In genomic region chr6:27829453-27830211, GRCh38 we compare ENCODE assay signal across 8 cellular contexts.
DNase-seq lines count a peak whose midpoint lies in the region; ATAC-seq, FAIRE-seq and TF ChIP-seq lines count a peak whose summit lies in the region.

No MANE protein-coding gene starts in this region.

- TF ChIP-seq CTCF in A549 (IDR thresholded peaks at IDR 0.05), result no peak
- TF ChIP-seq CTCF in HFFc6 (IDR thresholded peaks at IDR 0.05), result no peak
- no peak for TF ChIP-seq CTCF in kidney epithelial cell (IDR thresholded peaks at IDR 0.05; ENCODE audit: insufficient read depth, low read length, poor library complexity, severe bottlenecking)

- peak overlapping the region; percentile 95 for H3K27ac Mint-ChIP-seq in HFFc6
- peak overlapping the region; percentile 96 for H3K27ac Mint-ChIP-seq in activated naive CD8-positive, alpha-beta T cell

- ATAC-seq in A549, result no peak
- ATAC-seq in HG02763 (IDR thresholded peaks at IDR 0.05; ENCODE audit: unreplicated experiment), result no peak

- FAIRE-seq in A549 (lab: Jason Lieb, UNC), result no peak

- TF ChIP-seq EP300 in A549 (IDR thresholded peaks at IDR 0.05), result no peak

- TF ChIP-seq RAD21 in A549 (conservative IDR thresholded peaks at IDR 0.05 in 1 of 2, IDR thresholded peaks at IDR 0.05 in 1 of 2), result no peak

- no peak for TF ChIP-seq POLR2A in A549 (IDR thresholded peaks at IDR 0.05; ENCODE audit: low read length)

- 72% methylated on average over 9 of the region's 9 CpGs for WGBS in A549 (ENCODE audit: missing lambda C conversion rate)

- no peaks in the 10 kb centered on the region; the same call in 1 of the 2 replicates for H3K36me3 Mint-ChIP-seq in HFFc6 (ENCODE audit: low read depth)
- no peaks in the 10 kb centered on the region for H3K36me3 Mint-ChIP-seq in activated naive CD8-positive, alpha-beta T cell

- H3K4me3 Mint-ChIP-seq in HFFc6, result peak overlapping the region; percentile 90
- peak overlapping the region; percentile 96 for H3K4me3 Mint-ChIP-seq in activated naive CD8-positive, alpha-beta T cell

- H3K9me3 Mint-ChIP-seq in HFFc6, result no peaks in the 10 kb centered on the region
- H3K9me3 Mint-ChIP-seq in activated naive CD8-positive, alpha-beta T cell (ENCODE audit: low read depth), result no peaks in the 10 kb centered on the region

- H3K4me3 ChIP-seq in A549 (peak overlapping the region; percentile 41), kidney epithelial cell (ENCODE audit: low read depth, low read length) (peak overlapping the region; percentile 59)

- DNase-seq in A549 (ENCODE audit: low read depth in 1 of 2, low spot score in 1 of 2), result no peak
- no peak for DNase-seq in HFFc6
- DNase-seq in kidney epithelial cell (ENCODE audit: low read depth), result no peak
- no peak for DNase-seq in mucosa of gallbladder (ENCODE audit: low spot score)
- DNase-seq in COLO829 (ENCODE audit: low spot score), result no peak
- no peak for DNase-seq in stimulated activated CD4-positive, alpha-beta T cell treated with anti-CD3 and anti-CD28 coated beads, Interleukin-2, amount 100 ng/mL, for 48 hours

- peak overlapping the region; percentile 71 to 88 for H3K27ac ChIP-seq in A549

- peaks cover 4% of the 10 kb centered on the region; the same call in 1 of the 2 replicates for H3K27me3 Mint-ChIP-seq in HFFc6 (ENCODE audit: insufficient read depth)
- H3K27me3 Mint-ChIP-seq in activated naive CD8-positive, alpha-beta T cell, result no peaks in the 10 kb centered on the region

- H3K27me3 ChIP-seq in kidney epithelial cell (ENCODE audit: control insufficient read depth, insufficient read depth, low read length), result no peaks in the 10 kb centered on the region

- CTCF ChIA-PET in A549 (lab: Yijun Ruan, JAX), result no interaction called here

- no peaks in the 10 kb centered on the region for H3K36me3 ChIP-seq in kidney epithelial cell (ENCODE audit: control insufficient read depth, insufficient read depth, low read length)

- H3K9me3 ChIP-seq in A549, result no peaks in the 10 kb centered on the region

- H3K4me2 ChIP-seq in A549, result peak overlapping the region; percentile 71

- peaks cover 1% of the 10 kb centered on the region; the same call in 1 of the 3 replicates for H3K4me1 ChIP-seq in A549

- POLR2A ChIA-PET in A549 (lab: Yijun Ruan, JAX), result interaction anchor here (1.0 to 1.8 kb wide), 3 partner anchors 20 to 65 kb away, joined by 3 to 7 read pairs (median 3); a partner anchor contains a TSS

- peaks cover 43% of the 10 kb centered on the region for H3K4me1 Mint-ChIP-seq in HFFc6 (ENCODE audit: low read depth)
- peaks cover 38% of the 10 kb centered on the region for H3K4me1 Mint-ChIP-seq in activated naive CD8-positive, alpha-beta T cell (ENCODE audit: low read depth)

TF ChIP-seq in A549, 52 proteins besides CTCF, POLR2A, EP300 and RAD21:
- TF ChIP-seq TFCP2L1 (CRISPR knock-in tag; IDR thresholded peaks at IDR 0.05), result no peak
- no peak for TF ChIP-seq MAX (IDR thresholded peaks at IDR 0.05)
- TF ChIP-seq RFX5 (IDR thresholded peaks at IDR 0.05), result no peak
- TF ChIP-seq PHF8 (IDR thresholded peaks at IDR 0.05; ENCODE audit: borderline replicate concordance, low read depth), result no peak
- no peak for TF ChIP-seq EHF (CRISPR knock-in tag; IDR thresholded peaks at IDR 0.05)
- TF ChIP-seq ELK1 (IDR thresholded peaks at IDR 0.05; ENCODE audit: low read depth, low read length), result no peak
- no peak for TF ChIP-seq RCOR1 (IDR thresholded peaks at IDR 0.05; ENCODE audit: low read depth, low read length)
- TF ChIP-seq SREBF2 (IDR thresholded peaks at IDR 0.05), result no peak
- TF ChIP-seq USF2 (IDR thresholded peaks at IDR 0.05), result no peak
- TF ChIP-seq MAFK (IDR thresholded peaks at IDR 0.05; ENCODE audit: partially characterized antibody), result no peak
- no peak for TF ChIP-seq ESRRA (IDR thresholded peaks at IDR 0.05; ENCODE audit: borderline replicate concordance, low read length)
- no peak for TF ChIP-seq HDAC2 (IDR thresholded peaks at IDR 0.05)
- no peak for TF ChIP-seq RARB (CRISPR knock-in tag; IDR thresholded peaks at IDR 0.05)
- TF ChIP-seq NFE2L2 (conservative IDR thresholded peaks at IDR 0.05; ENCODE audit: low read length), result no peak
- no peak for TF ChIP-seq CHD2 (IDR thresholded peaks at IDR 0.05; ENCODE audit: low read length, partially characterized antibody)
- TF ChIP-seq MAZ (IDR thresholded peaks at IDR 0.05; ENCODE audit: borderline replicate concordance, low read depth, low read length), result no peak
- TF ChIP-seq CBX8 (IDR thresholded peaks at IDR 0.05), result no peak
- no peak for TF ChIP-seq FOSB (CRISPR knock-in tag; IDR thresholded peaks at IDR 0.05)
- no peak for TF ChIP-seq ATOH8 (CRISPR knock-in tag; IDR thresholded peaks at IDR 0.05; ENCODE audit: low read depth)
TF ChIP-seq in A549: peak in this region for 0.
